11 cellular contexts compared by ENCODE assay signal in genomic region chr7:76148947-76149346, GRCh38. TPM values are rescaled to one million over a fixed set of nuclear protein-coding genes. Genes with fewer than 3 reads are reported as not detected.
"Had no signal": no experiment of that assay in that cellular context is flagged by ENCODE, and none has a peak within 500 bp of the region (broad histone marks: within the 10 kb centered on the region; RNA-seq: fewer than 3 reads in every experiment).

No MANE protein-coding gene starts in this region.

RNA-seq across cellular contexts. Expression of gene SRRM3, which starts 52.7 kb away (rescaled TPM):
- total RNA-seq: activated B cell treated with CpG ODN at 0.5 μM for 24 hours; activated CD4-positive, alpha-beta memory T cell treated with anti-CD3 and anti-CD28 coated beads for 36 hours; activated CD4-positive, alpha-beta memory T cell treated with anti-CD3 and anti-CD28 coated beads, Interleukin-2, amount 10 ng/mL, durations not matched to agents 7 days and 5 days; activated CD4-positive, alpha-beta T cell treated with anti-CD3 and anti-CD28 coated beads, Interleukin-2, amount 10 ng/mL, durations not matched to agents 7 days and 5 days; activated CD8-positive, alpha-beta memory T cell treated with anti-CD3 and anti-CD28 coated beads for 36 hours; activated CD8-positive, alpha-beta T cell treated with anti-CD3 and anti-CD28 coated beads for 36 hours; activated CD8-positive, alpha-beta T cell treated with anti-CD3 and anti-CD28 coated beads, Interleukin-2, amount 10 ng/mL, durations not matched to agents 7 days and 5 days; T-cell; T-helper 1 cell treated with Interleukin-12 subunit alpha and Interleukin-12 subunit beta and Interleukin-4 antibody, amounts not matched to agents 30 ng/mL and 1 ng/mL, for 36 hours; T-helper 17 cell; T-helper 2 cell treated with Interferon-gamma antibody and Interleukin-4, amounts not matched to agents 100 ng/mL and 5 ng/mL, for 36 hours had no signal
